ENCODE assay signal across 8 cellular contexts in genomic region chr5:61330341-61330878, GRCh38. TPM values are rescaled to one million over a fixed set of nuclear protein-coding genes. Genes with fewer than 3 reads are reported as not detected.
DNase-seq lines count a peak whose midpoint lies in the region; ATAC-seq and TF ChIP-seq lines count a peak whose summit lies in the region.

No MANE protein-coding gene starts in this region.

- ATAC-seq in natural killer cell treated with Interleukin-12 subunit alpha and Interleukin-12 subunit beta and Interleukin-15 and Interleukin-18, amount 100 ng/mL, for 72 hours, result no peak
- no peak for ATAC-seq in GM21619 (IDR thresholded peaks at IDR 0.05; ENCODE audit: unreplicated experiment)

- H3K9me3 Mint-ChIP-seq in natural killer cell treated with Interleukin-12 subunit alpha and Interleukin-12 subunit beta and Interleukin-15 and Interleukin-18, amount 100 ng/mL, for 72 hours, result peaks cover 2% of the 10 kb centered on the region

- H3K27ac Mint-ChIP-seq in natural killer cell treated with Interleukin-12 subunit alpha and Interleukin-12 subunit beta and Interleukin-15 and Interleukin-18, amount 100 ng/mL, for 72 hours, result peak overlapping the region; percentile 0 to 53

- peaks cover 44 to 45% of the 10 kb centered on the region in 2 donors for H3K4me1 Mint-ChIP-seq in natural killer cell treated with Interleukin-12 subunit alpha and Interleukin-12 subunit beta and Interleukin-15 and Interleukin-18, amount 100 ng/mL, for 72 hours (ENCODE audit: low read depth in 2 of 2)

- DNase-seq in activated T-cell treated with anti-CD3 and anti-CD28 coated beads for 1 hour (ENCODE audit: low read depth) (peak; percentile 7), NB4 (ENCODE audit: low read depth) (peak; percentile 51), fibroblast of peridontal ligament (ENCODE audit: extremely low read depth) (peak; percentile 67), NCI-H2107 treated with DMSO at 0.1 percent for 48 hours (lab: John Stamatoyannopoulos, UW; ENCODE audit: unreplicated experiment) (no peak)
- DNase-seq in activated T-cell treated with anti-CD3 and anti-CD28 coated beads, Interleukin-2, amount 50 U/mL, for 48 hours, result no peak
- peak; percentile 5 for DNase-seq in activated CD4-positive, alpha-beta T cell treated with anti-CD3 and anti-CD28 coated beads, Interleukin-2, amount 50 U/mL, for 4 hours
- no peak for DNase-seq in natural killer cell treated with Interleukin-12 subunit alpha and Interleukin-12 subunit beta and Interleukin-15 and Interleukin-18, amount 100 ng/mL, for 72 hours (ENCODE audit: low spot score)

- peaks cover 18 to 29% of the 10 kb centered on the region in 2 donors for H3K27me3 Mint-ChIP-seq in natural killer cell treated with Interleukin-12 subunit alpha and Interleukin-12 subunit beta and Interleukin-15 and Interleukin-18, amount 100 ng/mL, for 72 hours

- peaks cover 4% of the 10 kb centered on the region for H3K36me3 Mint-ChIP-seq in natural killer cell treated with Interleukin-12 subunit alpha and Interleukin-12 subunit beta and Interleukin-15 and Interleukin-18, amount 100 ng/mL, for 72 hours

- no peak for TF ChIP-seq POLR2A in NB4 (IDR thresholded peaks at IDR 0.05; ENCODE audit: extremely low read depth, insufficient read length)

- H3K4me3 Mint-ChIP-seq in natural killer cell treated with Interleukin-12 subunit alpha and Interleukin-12 subunit beta and Interleukin-15 and Interleukin-18, amount 100 ng/mL, for 72 hours, result peak overlapping the region; percentile 77

- TF ChIP-seq CTCF in NB4 (IDR thresholded peaks at IDR 0.05; ENCODE audit: low read depth, low read length), result no peak

- H3K4me3 ChIP-seq in NB4 (ENCODE audit: low read depth, low read length), result peak overlapping the region; percentile 53

RNA-seq across cellular contexts. Expression of gene ZSWIM6, which starts 1.6 kb away (rescaled TPM):
- total RNA-seq in natural killer cell treated with Interleukin-12 subunit alpha and Interleukin-12 subunit beta and Interleukin-15 and Interleukin-18, amount 100 ng/mL, for 72 hours, result 1 to 10 TPM; 7.8 to 9.8 TPM

Comparison
In these comparisons a context has a peak if more than half of its experiments do, and no peak if none do; other contexts are left out.
1. DNase-seq: peak in activated T-cell treated with anti-CD3 and anti-CD28 coated beads for 1 hour (single experiment), NB4 (single experiment), activated CD4-positive, alpha-beta T cell treated with anti-CD3 and anti-CD28 coated beads, Interleukin-2, amount 50 U/mL, for 4 hours (2 of 2) and fibroblast of peridontal ligament (single experiment); none in activated T-cell treated with anti-CD3 and anti-CD28 coated beads, Interleukin-2, amount 50 U/mL, for 48 hours (0 of 2), natural killer cell treated with Interleukin-12 subunit alpha and Interleukin-12 subunit beta and Interleukin-15 and Interleukin-18, amount 100 ng/mL, for 72 hours (single experiment) and NCI-H2107 treated with DMSO at 0.1 percent for 48 hours (single experiment).